Comparison of ENCODE assay signal across 8 cellular contexts in genomic region chr14:30283822-30284446, GRCh38.
DNase-seq lines count a peak whose midpoint lies in the region; ATAC-seq lines count a peak whose summit lies in the region.

No MANE protein-coding gene starts in this region.

- H3K27ac Mint-ChIP-seq in activated CD4-positive, alpha-beta T cell treated with anti-CD3 and anti-CD28 coated beads for 36 hours = no peak overlapping the region

- POLR2A ChIA-PET in activated CD4-positive, alpha-beta T cell treated with anti-CD3 and anti-CD28 coated beads for 36 hours (lab: Charles Lee) = no interaction called here

- H3K36me3 Mint-ChIP-seq in activated CD4-positive, alpha-beta T cell treated with anti-CD3 and anti-CD28 coated beads for 36 hours (ENCODE audit: low read depth) = no peaks in the 10 kb centered on the region

- peak; percentile 47 for ATAC-seq in activated CD4-positive, alpha-beta T cell treated with anti-CD3 and anti-CD28 coated beads for 36 hours
- peak; percentile 59 for ATAC-seq in HG02885 (IDR thresholded peaks at IDR 0.05; ENCODE audit: poor library complexity, unreplicated experiment)
- ATAC-seq in HG03095 (IDR thresholded peaks at IDR 0.05; ENCODE audit: unreplicated experiment) = no peak
- ATAC-seq in GM21576 (IDR thresholded peaks at IDR 0.05; ENCODE audit: unreplicated experiment) = no peak

- H3K27me3 Mint-ChIP-seq in activated CD4-positive, alpha-beta T cell treated with anti-CD3 and anti-CD28 coated beads for 36 hours = peaks cover 3% of the 10 kb centered on the region

- CTCF ChIA-PET in activated CD4-positive, alpha-beta T cell treated with anti-CD3 and anti-CD28 coated beads for 36 hours (lab: Charles Lee) = interaction anchor here (0.6 to 1.7 kb wide), 7 partner anchors 9 to 352 kb away, joined by 3 to 14 read pairs (median 4); no protein-coding TSS in a partner anchor

- peak; percentile 47 for DNase-seq in activated CD4-positive, alpha-beta T cell treated with anti-CD3 and anti-CD28 coated beads for 36 hours
- DNase-seq in activated CD4-positive, alpha-beta T cell treated with anti-CD3 and anti-CD28 coated beads for 4 hours = no peak
- DNase-seq in SW 1271 (lab: John Stamatoyannopoulos, UW) = peak; percentile 5 to 56
- peak; percentile 36 for DNase-seq in iPS DF 4.7 (ENCODE audit: extremely low read depth, low spot score)
- DNase-seq in NOMO-1 treated with DMSO at 0.1 percent for 48 hours (lab: John Stamatoyannopoulos, UW; ENCODE audit: unreplicated experiment) = no peak

- intact Hi-C loops in activated CD4-positive, alpha-beta T cell treated with anti-CD3 and anti-CD28 coated beads for 36 hours (cut with DNase I, micrococcal nuclease) = no loop called here

- no peak overlapping the region for H3K4me3 Mint-ChIP-seq in activated CD4-positive, alpha-beta T cell treated with anti-CD3 and anti-CD28 coated beads for 36 hours

- no peaks in the 10 kb centered on the region for H3K9me3 Mint-ChIP-seq in activated CD4-positive, alpha-beta T cell treated with anti-CD3 and anti-CD28 coated beads for 36 hours (ENCODE audit: low read depth)

- peaks cover 1% of the 10 kb centered on the region for H3K4me1 Mint-ChIP-seq in activated CD4-positive, alpha-beta T cell treated with anti-CD3 and anti-CD28 coated beads for 36 hours

Comparison
In these comparisons a context has a peak if more than half of its experiments do, and no peak if none do; other contexts are left out.
1. DNase-seq: peak in activated CD4-positive, alpha-beta T cell treated with anti-CD3 and anti-CD28 coated beads for 36 hours (single experiment), SW 1271 (2 of 2) and iPS DF 4.7 (single experiment); none in activated CD4-positive, alpha-beta T cell treated with anti-CD3 and anti-CD28 coated beads for 4 hours (0 of 2) and NOMO-1 treated with DMSO at 0.1 percent for 48 hours (single experiment).
2. ATAC-seq: peak in activated CD4-positive, alpha-beta T cell treated with anti-CD3 and anti-CD28 coated beads for 36 hours (single experiment) and HG02885 (single experiment); none in HG03095 (single experiment) and GM21576 (single experiment).